8 cellular contexts compared by ENCODE assay signal in the genomic region with DNA sequence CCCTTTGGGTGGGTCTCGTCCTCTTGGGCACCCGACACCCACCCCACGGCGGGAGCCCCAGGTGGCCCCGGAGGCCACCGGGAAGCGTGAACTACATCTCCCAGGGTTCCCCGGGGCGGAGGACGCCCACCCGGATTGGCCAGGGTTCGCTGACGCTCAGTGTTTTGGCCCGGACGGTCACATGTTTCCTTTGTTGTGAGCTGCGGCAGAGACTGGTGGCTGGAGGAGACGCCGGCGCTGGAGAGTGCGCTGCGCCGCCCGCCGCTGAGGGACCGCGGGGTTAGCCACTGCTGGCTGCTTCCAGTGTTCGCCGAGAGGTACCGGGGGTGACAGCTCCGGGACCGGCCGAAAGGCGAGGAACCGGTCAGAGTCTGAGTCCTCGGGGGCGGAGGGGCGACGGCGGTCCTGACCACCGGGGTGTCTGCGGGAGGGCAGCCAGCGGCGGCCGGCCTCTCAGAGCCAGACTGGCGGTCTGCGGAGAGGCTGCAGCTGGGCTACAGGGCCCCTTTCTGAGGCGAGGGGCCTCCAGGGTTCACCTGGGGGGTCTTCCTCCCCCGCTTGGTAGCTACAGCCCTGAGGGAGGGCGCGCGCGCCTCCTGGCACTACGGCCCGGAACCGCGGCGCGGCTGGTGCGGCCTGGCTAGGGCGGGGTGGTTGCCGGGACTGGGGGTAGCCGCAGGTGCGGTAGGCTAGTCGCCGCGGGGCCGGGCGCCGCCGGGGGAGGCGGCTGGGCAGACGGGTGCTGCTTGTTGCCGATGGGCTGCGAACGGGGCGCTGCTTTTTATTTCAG. TPM values are rescaled to one million over a fixed set of nuclear protein-coding genes. Genes with fewer than 3 reads are reported as not detected.
A peak's percentile ranks its signal among the peaks of the same experiment; 100 is the strongest.
DNase-seq lines count a peak whose midpoint lies in the region; ATAC-seq and TF ChIP-seq lines count a peak whose summit lies in the region.

A gene with protein sequence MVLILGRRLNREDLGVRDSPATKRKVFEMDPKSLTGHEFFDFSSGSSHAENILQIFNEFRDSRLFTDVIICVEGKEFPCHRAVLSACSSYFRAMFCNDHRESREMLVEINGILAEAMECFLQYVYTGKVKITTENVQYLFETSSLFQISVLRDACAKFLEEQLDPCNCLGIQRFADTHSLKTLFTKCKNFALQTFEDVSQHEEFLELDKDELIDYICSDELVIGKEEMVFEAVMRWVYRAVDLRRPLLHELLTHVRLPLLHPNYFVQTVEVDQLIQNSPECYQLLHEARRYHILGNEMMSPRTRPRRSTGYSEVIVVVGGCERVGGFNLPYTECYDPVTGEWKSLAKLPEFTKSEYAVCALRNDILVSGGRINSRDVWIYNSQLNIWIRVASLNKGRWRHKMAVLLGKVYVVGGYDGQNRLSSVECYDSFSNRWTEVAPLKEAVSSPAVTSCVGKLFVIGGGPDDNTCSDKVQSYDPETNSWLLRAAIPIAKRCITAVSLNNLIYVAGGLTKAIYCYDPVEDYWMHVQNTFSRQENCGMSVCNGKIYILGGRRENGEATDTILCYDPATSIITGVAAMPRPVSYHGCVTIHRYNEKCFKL (plus strand): TSS at position 193 of the 790 bp plus-strand sequence. CDS start 14,734 bp downstream, outside the sequence.

- peak; percentile 86 for ATAC-seq in GM21576 (IDR thresholded peaks at IDR 0.05; ENCODE audit: unreplicated experiment)

- no peaks in the 10 kb centered on the region for H3K27me3 ChIP-seq in mucosa of rectum (ENCODE audit: control insufficient read depth in 2 of 2, insufficient read depth in 2 of 2, low read length in 2 of 2)

- peak within 1 kb of the TSS; percentile 92 to 100 for H3K9ac ChIP-seq in mucosa of rectum (ENCODE audit: low read depth in 1 of 2, low read length in 2 of 2)

- no peak for TF ChIP-seq EP300 in Ishikawa (IDR thresholded peaks at IDR 0.05; ENCODE audit: borderline replicate concordance)

- peak within 1 kb of the TSS; percentile 99 to 100 for H3K27ac ChIP-seq in mucosa of rectum (ENCODE audit: low read depth in 2 of 2, low read length in 2 of 2)

- peaks cover 13 to 21% of the 10 kb centered on the region in 2 donors for H3K4me1 ChIP-seq in mucosa of rectum (ENCODE audit: control insufficient read depth in 2 of 2, insufficient read depth in 2 of 2, low read length in 2 of 2)

- no peak for TF ChIP-seq RAD21 in Ishikawa (IDR thresholded peaks at IDR 0.05; ENCODE audit: low read depth)

- peak within 1 kb of the TSS; percentile 93 for H3K4me3 ChIP-seq in epithelial cell of proximal tubule (ENCODE audit: low read depth, low read length)
- peak within 1 kb of the TSS; percentile 80 to 92 for H3K4me3 ChIP-seq in mucosa of rectum (ENCODE audit: low read length in 2 of 2)

- no peak for TF ChIP-seq CTCF in epithelial cell of proximal tubule (conservative IDR thresholded peaks at IDR 0.05; ENCODE audit: low read depth, low read length)

- DNase-seq in DMS114 treated with DMSO at 0.1 percent for 48 hours (lab: John Stamatoyannopoulos, UW; ENCODE audit: unreplicated experiment) (peak; percentile 89), OCI-M2 (lab: John Stamatoyannopoulos, UW; ENCODE audit: unreplicated experiment) (peak; percentile 39), epithelial cell of proximal tubule (ENCODE audit: low read depth) (peak; percentile 50)
- DNase-seq in activated T-cell treated with anti-CD3 and anti-CD28 coated beads, Interleukin-2, amount 50 U/mL, for 1 hour = peak; percentile 87
- peak; percentile 92 for DNase-seq in stimulated activated CD8-positive, alpha-beta memory T cell treated with anti-CD3 and anti-CD28 coated beads, Interleukin-4, amount 100 ng/mL, for 48 hours

- H3K9me3 ChIP-seq in mucosa of rectum (ENCODE audit: control insufficient read depth in 2 of 2, low read length in 2 of 2) = no peaks in the 10 kb centered on the region

- peaks cover 2 to 3% of the 10 kb centered on the region in 2 donors for H3K36me3 ChIP-seq in mucosa of rectum (ENCODE audit: control insufficient read depth in 2 of 2, insufficient read depth in 2 of 2, low read length in 2 of 2)

TF ChIP-seq in Ishikawa, 13 proteins besides CTCF, POLR2A, EP300 and RAD21:
- TF ChIP-seq MAX (IDR thresholded peaks at IDR 0.05) (peak; percentile 94), CEBPB (IDR thresholded peaks at IDR 0.05) (no peak), NFIC (IDR thresholded peaks at IDR 0.05) (peak; percentile 40), TEAD4 (IDR thresholded peaks at IDR 0.05) (0 out of 2 replicates have a peak, but pooled peaks have one; percentile 5), TAF1 (IDR thresholded peaks at IDR 0.05; ENCODE audit: low read depth) (peak; percentile 82; the same call in 1 of the 2 replicates), ZBTB7A (IDR thresholded peaks at IDR 0.05; ENCODE audit: low read depth) (0 out of 2 replicates have a peak, but pooled peaks have one; percentile 52), CREB1 (IDR thresholded peaks at IDR 0.05; ENCODE audit: low read depth) (peak; percentile 81), REST (IDR thresholded peaks at IDR 0.05; ENCODE audit: low read depth) (no peak), YY1 (IDR thresholded peaks at IDR 0.05; ENCODE audit: low read depth) (peak; percentile 50; the same call in 1 of the 2 replicates), TCF12 (IDR thresholded peaks at IDR 0.05; ENCODE audit: low read depth) (peak; percentile 84), EGR1 (IDR thresholded peaks at IDR 0.05) (no peak), FOXM1 (IDR thresholded peaks at IDR 0.05; ENCODE audit: borderline replicate concordance, low read depth) (no peak)
- TF ChIP-seq, protein P1, sequence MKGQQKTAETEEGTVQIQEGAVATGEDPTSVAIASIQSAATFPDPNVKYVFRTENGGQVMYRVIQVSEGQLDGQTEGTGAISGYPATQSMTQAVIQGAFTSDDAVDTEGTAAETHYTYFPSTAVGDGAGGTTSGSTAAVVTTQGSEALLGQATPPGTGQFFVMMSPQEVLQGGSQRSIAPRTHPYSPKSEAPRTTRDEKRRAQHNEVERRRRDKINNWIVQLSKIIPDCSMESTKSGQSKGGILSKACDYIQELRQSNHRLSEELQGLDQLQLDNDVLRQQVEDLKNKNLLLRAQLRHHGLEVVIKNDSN (IDR thresholded peaks at IDR 0.05) = peak; percentile 94

RNA-seq across cellular contexts. Expression of the gene that starts here (rescaled TPM):
- total RNA-seq in epithelial cell of proximal tubule = 8.0 and 20.6 TPM in 2 replicates

Comparison
In these comparisons a context has a peak if more than half of its experiments do, and no peak if none do; other contexts are left out.
1. Peak in every context shown above with its lines: DNase-seq, ATAC-seq, H3K4me3 ChIP-seq and H3K27ac ChIP-seq.
2. DNase-seq: peak in every context shown above with its lines; median percentile 92 in stimulated activated CD8-positive, alpha-beta memory T cell treated with anti-CD3 and anti-CD28 coated beads, Interleukin-4, amount 100 ng/mL, for 48 hours; 89 in DMS114 treated with DMSO at 0.1 percent for 48 hours; 87 in activated T-cell treated with anti-CD3 and anti-CD28 coated beads, Interleukin-2, amount 50 U/mL, for 1 hour; 50 in epithelial cell of proximal tubule; 39 in OCI-M2.